ENCODE assay signal across 25 cellular contexts in the genomic region with DNA sequence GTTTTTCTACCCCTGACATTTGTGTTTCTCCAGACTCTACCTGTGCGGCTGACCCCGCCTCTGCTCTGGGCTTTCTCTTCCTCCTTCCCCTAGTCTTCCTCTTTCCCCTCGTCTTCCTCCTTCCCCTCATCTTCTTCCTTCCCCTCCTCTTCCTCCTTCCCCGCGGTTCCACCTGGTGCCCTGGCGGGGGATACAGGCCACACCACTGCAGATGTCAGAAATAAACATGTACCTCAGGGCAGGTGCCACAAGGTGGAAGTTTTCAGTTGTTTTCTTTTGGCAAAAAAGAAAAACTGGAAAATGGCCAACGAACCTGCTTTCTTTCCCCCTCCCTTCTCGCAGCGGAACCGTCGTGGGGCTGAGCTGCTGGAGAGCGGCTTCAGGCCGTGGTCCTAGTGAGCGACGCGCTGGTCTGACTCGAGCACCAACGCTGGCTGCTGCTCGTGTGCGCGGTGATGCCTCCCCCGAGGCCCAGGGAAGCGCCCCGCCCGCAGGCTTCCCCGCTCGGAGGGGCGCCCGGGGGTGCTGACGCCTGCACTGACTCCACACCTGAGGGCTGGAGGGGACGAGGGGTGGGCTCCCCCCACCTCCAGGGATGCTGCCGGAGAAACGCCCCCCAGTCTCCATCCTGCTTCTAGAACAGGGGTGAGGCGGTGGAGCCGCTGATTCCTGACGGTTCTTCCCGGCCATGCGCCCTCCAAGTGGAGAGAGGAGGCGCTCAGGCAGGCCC.
DNase-seq lines count a peak whose midpoint lies in the region; ATAC-seq and TF ChIP-seq lines count a peak whose summit lies in the region.
"Had no signal": no experiment of that assay in that cellular context is flagged by ENCODE, and none has a peak within 500 bp of the region (broad histone marks: within the 10 kb centered on the region; RNA-seq: fewer than 3 reads in every experiment).

No MANE protein-coding gene starts in this region.

- H3K9me3 Mint-ChIP-seq in endodermal cell (peaks cover 9% of the 10 kb centered on the region), nephron progenitor cell (peaks cover 19% of the 10 kb centered on the region)
- H3K9me3 Mint-ChIP-seq: CD4-positive, CD25-positive, alpha-beta regulatory T cell had no signal

- H3K27me3 ChIP-seq in HUES48 (ENCODE audit: control insufficient read depth, insufficient read depth, low read length) (peaks cover 25% of the 10 kb centered on the region), endodermal cell (ENCODE audit: control insufficient read depth, insufficient read depth, low read length, poor library complexity, severe bottlenecking) (no peaks in the 10 kb centered on the region)
- H3K27me3 ChIP-seq: Peyer's patch had no signal

- no peaks in the 10 kb centered on the region for H3K36me3 ChIP-seq in HUES48 (ENCODE audit: control insufficient read depth, insufficient read depth, low read length)
- H3K36me3 ChIP-seq in endodermal cell (ENCODE audit: control insufficient read depth, insufficient read depth, low read length): no peaks in the 10 kb centered on the region
- H3K36me3 ChIP-seq: Peyer's patch, SJSA1, tibial nerve had no signal

- peak; percentile 19 for ATAC-seq in stimulated activated naive CD8-positive, alpha-beta T cell treated with anti-CD3 and anti-CD28 coated beads, Interleukin-15, Interleukin-2, amounts not matched to agents 100 U/mL and 50 U/mL, for 24 hours
- no peak for ATAC-seq in HG03139 (IDR thresholded peaks at IDR 0.05; ENCODE audit: unreplicated experiment)
- ATAC-seq: activated CD4-positive, alpha-beta T cell treated with anti-CD3 and anti-CD28 coated beads for 36 hours; HCT116; HepG2 had no signal

- peaks cover 28% of the 10 kb centered on the region for H3K27me3 Mint-ChIP-seq in endodermal cell (ENCODE audit: insufficient read depth)
- H3K27me3 Mint-ChIP-seq in nephron progenitor cell (ENCODE audit: low read depth, poor library complexity): peaks cover 60% of the 10 kb centered on the region

- H3K9ac ChIP-seq in HUES48 (ENCODE audit: low read depth, low read length) (no peak overlapping the region), endodermal cell (ENCODE audit: extremely low read depth, low read length, poor library complexity, severe bottlenecking) (no peak overlapping the region)

- H3K9me3 ChIP-seq in HUES48 (ENCODE audit: control insufficient read depth, insufficient read depth, low read length): peaks cover 3% of the 10 kb centered on the region; the same call in 1 of the 2 replicates
- H3K9me3 ChIP-seq in endodermal cell (ENCODE audit: control insufficient read depth, low read length): no peaks in the 10 kb centered on the region
- H3K9me3 ChIP-seq: Peyer's patch, SJSA1, tibial nerve had no signal

- H3K4me3 Mint-ChIP-seq in endodermal cell (no peak overlapping the region), nephron progenitor cell (peak overlapping the region; percentile 19)
- H3K4me3 Mint-ChIP-seq: activated CD4-positive, alpha-beta T cell treated with anti-CD3 and anti-CD28 coated beads for 36 hours; CD4-positive, CD25-positive, alpha-beta regulatory T cell had no signal

- H3K27ac ChIP-seq in HUES48 (ENCODE audit: low read depth, low read length): no peak overlapping the region
- H3K27ac ChIP-seq in endodermal cell (ENCODE audit: low read depth, low read length): no peak overlapping the region
- H3K27ac ChIP-seq in substantia nigra (ENCODE audit: low read depth, low read length, poor library complexity, severe bottlenecking): no peak overlapping the region
- H3K27ac ChIP-seq: Peyer's patch, SJSA1, tibial nerve had no signal

- WGBS in endodermal cell (ENCODE audit: insufficient coverage in 1 of 2, insufficient read length in 1 of 2), 2 experiments: 80 to 92% methylated on average over 15 to 39 of the region's 39 CpGs

- H3K4me3 ChIP-seq in HUES48 (ENCODE audit: low read depth, low read length) (0 out of 2 replicates have a peak overlapping the region, but pooled peaks have one; percentile 12), endodermal cell (ENCODE audit: low read length) (no peak overlapping the region)
- H3K4me3 ChIP-seq: Peyer's patch, SJSA1 had no signal

- H3K4me1 ChIP-seq in HUES48 (ENCODE audit: control insufficient read depth, insufficient read depth, low read length) (no peaks in the 10 kb centered on the region), endodermal cell (ENCODE audit: control insufficient read depth, insufficient read depth, low read length) (no peaks in the 10 kb centered on the region)
- H3K4me1 ChIP-seq: Peyer's patch had no signal

- DNase-seq in endodermal cell: peak; percentile 55
- peak; percentile 22 for DNase-seq in nephron progenitor cell
- DNase-seq in stimulated activated naive CD8-positive, alpha-beta T cell treated with anti-CD3 and anti-CD28 coated beads, Interleukin-15, Interleukin-2, amounts not matched to agents 100 U/mL and 50 U/mL, for 24 hours: no peak
- no peak for DNase-seq in substantia nigra (lab: John Stamatoyannopoulos, UW)
- no peak for DNase-seq in activated CD4-positive, alpha-beta T cell treated with anti-CD3 and anti-CD28 coated beads, Interleukin-2, amount 50 U/mL, for 1 hour
- DNase-seq in hypothalamus (lab: John Stamatoyannopoulos, UW): no peak
- DNase-seq: activated CD4-positive, alpha-beta T cell treated with anti-CD3 and anti-CD28 coated beads for 36 hours; activated naive CD4-positive, alpha-beta T cell treated with Interleukin-2 at 50 U/mL for 16 hours; activated T-cell treated with anti-CD3 and anti-CD28 coated beads, Interleukin-2, amount 50 U/mL, for 48 hours; amniotic stem cell; caudate nucleus; CD4-positive, CD25-positive, alpha-beta regulatory T cell; erythroblast; left cardiac atrium; naive B cell; NCI-H1092; NCI-H2029 treated with DMSO at 0.1 percent for 48 hours; NCI-H446 treated with DMSO at 0.1 percent for 48 hours; Peyer's patch had no signal

- H3K36me3 Mint-ChIP-seq in endodermal cell (ENCODE audit: low read depth): no peaks in the 10 kb centered on the region
- H3K36me3 Mint-ChIP-seq in nephron progenitor cell (ENCODE audit: low read depth): peaks cover 9% of the 10 kb centered on the region
- H3K36me3 Mint-ChIP-seq: CD4-positive, CD25-positive, alpha-beta regulatory T cell; naive B cell had no signal

- no peaks in the 10 kb centered on the region for H3K4me1 Mint-ChIP-seq in endodermal cell
- H3K4me1 Mint-ChIP-seq in nephron progenitor cell: peaks cover 27% of the 10 kb centered on the region
- H3K4me1 Mint-ChIP-seq: activated CD4-positive, alpha-beta T cell treated with anti-CD3 and anti-CD28 coated beads for 36 hours; CD4-positive, CD25-positive, alpha-beta regulatory T cell had no signal

- no peak overlapping the region for H3K27ac Mint-ChIP-seq in endodermal cell
- H3K27ac Mint-ChIP-seq in nephron progenitor cell: no peak overlapping the region
- H3K27ac Mint-ChIP-seq: activated CD4-positive, alpha-beta T cell treated with anti-CD3 and anti-CD28 coated beads for 36 hours; CD4-positive, CD25-positive, alpha-beta regulatory T cell had no signal

- TF ChIP-seq CTCF in endodermal cell (conservative IDR thresholded peaks at IDR 0.05): no peak
- no peak for TF ChIP-seq CTCF in nephron progenitor cell (IDR thresholded peaks at IDR 0.05)

Comparison
In these comparisons a context has a peak if more than half of its experiments do, and no peak if none do; other contexts are left out.
1. DNase-seq: peak in endodermal cell (single experiment) and nephron progenitor cell (single experiment); none in stimulated activated naive CD8-positive, alpha-beta T cell treated with anti-CD3 and anti-CD28 coated beads, Interleukin-15, Interleukin-2, amounts not matched to agents 100 U/mL and 50 U/mL, for 24 hours (single experiment), substantia nigra (0 of 49), activated CD4-positive, alpha-beta T cell treated with anti-CD3 and anti-CD28 coated beads, Interleukin-2, amount 50 U/mL, for 1 hour (single experiment) and hypothalamus (0 of 51).